Comparison of ENCODE assay signal across 23 cellular contexts in genomic region chr6:4398806-4399205, GRCh38.
"Had no signal": no experiment of that assay in that cellular context is flagged by ENCODE, and none has a peak within 500 bp of the region (broad histone marks: within the 10 kb centered on the region; RNA-seq: fewer than 3 reads in every experiment).

No MANE protein-coding gene starts in this region.

- H3K9me3 ChIP-seq: adrenal gland, body of pancreas, colonic mucosa, esophagus squamous epithelium, mucosa of descending colon, ovary, prostate gland, spleen, tibial nerve had no signal

- H3K4me3 ChIP-seq: adrenal gland, body of pancreas, colonic mucosa, esophagus squamous epithelium, mucosa of descending colon, ovary, prostate gland, spleen, tibial nerve had no signal

- H3K36me3 ChIP-seq: adrenal gland, colonic mucosa, esophagus squamous epithelium, ovary, prostate gland, spleen, tibial nerve had no signal

- H3K4me1 ChIP-seq: colonic mucosa, prostate gland had no signal

- H3K27ac ChIP-seq: adrenal gland, body of pancreas, colonic mucosa, epithelial cell of prostate, esophagus squamous epithelium, ovary, prostate gland had no signal

- H3K27me3 ChIP-seq: adrenal gland, body of pancreas, colonic mucosa, esophagus squamous epithelium, ovary, spleen, tibial nerve had no signal

- ATAC-seq: activated naive CD4-positive, alpha-beta T cell treated with anti-CD3 and anti-CD28 coated beads, Interleukin-2, amount 50 U/mL, for 72 hours; activated T-cell treated with anti-CD3 and anti-CD28 coated beads, Interleukin-2, amount 50 U/mL, for 72 hours; body of pancreas; left ventricle myocardium superior; mucosa of descending colon had no signal

- DNase-seq: activated B cell treated with CpG ODN at 0.5 μM for 24 hours; activated naive CD4-positive, alpha-beta T cell; activated T-cell treated with anti-CD3 and anti-CD28 coated beads for 4 hours; activated T-cell treated with anti-CD3 and anti-CD28 coated beads, Interleukin-2, amount 50 U/mL, for 72 hours; adrenal gland; aorta; body of pancreas; colonic mucosa; effector CD8-positive, alpha-beta T cell; esophagus squamous epithelium; glutamatergic neuron; islet precursor cell; left ventricle myocardium superior; mucosa of descending colon; naive B cell; ovary; spleen; stimulated activated naive CD4-positive, alpha-beta T cell treated with Interleukin-2 at 50 U/mL for 16 hours; T-helper 1 cell had no signal
